ENCODE assay signal across 11 cellular contexts in genomic region chr1:174976436-174977107, GRCh38. TPM values are rescaled to one million over a fixed set of nuclear protein-coding genes. Genes with fewer than 3 reads are reported as not detected.
DNase-seq lines count a peak whose midpoint lies in the region; ATAC-seq and TF ChIP-seq lines count a peak whose summit lies in the region.
"Had no signal": no experiment of that assay in that cellular context is flagged by ENCODE, and none has a peak within 500 bp of the region (broad histone marks: within the 10 kb centered on the region; RNA-seq: fewer than 3 reads in every experiment).

No MANE protein-coding gene starts in this region.

- no peaks in the 10 kb centered on the region for H3K79me2 ChIP-seq in fibroblast of lung (ENCODE audit: control insufficient read depth, insufficient read depth, low read length)

- peak overlapping the region; percentile 73 for H3K27ac Mint-ChIP-seq in activated T-cell treated with anti-CD3 and anti-CD28 coated beads, Interleukin-2, amount 50 U/mL, for 24 hours
- no peak overlapping the region for H3K27ac Mint-ChIP-seq in activated T-helper 1 cell treated with anti-CD3 and anti-CD28 coated beads, Interleukin-12 subunit alpha, Interleukin-12 subunit beta, Interleukin-2, Interleukin-4 antibody, amounts not matched to agents 30 ng/mL and 10 ng/mL and 1 ng/mL, durations not matched to agents 14 hours and 24 hours and 36 hours

- H3K4me1 ChIP-seq in fibroblast of lung (ENCODE audit: control insufficient read depth, extremely low read depth, insufficient read depth, low read length) = no peaks in the 10 kb centered on the region

- no peak for DNase-seq in activated T-cell treated with anti-CD3 and anti-CD28 coated beads, Interleukin-2, amount 50 U/mL, for 24 hours
- DNase-seq in activated T-cell treated with anti-CD3 and anti-CD28 coated beads for 4 hours (no peak), fibroblast of lung (ENCODE audit: low read depth in 2 of 2) (peak; percentile 51 to 64), mesenteric fat pad (ENCODE audit: low spot score) (no peak)
- no peak for DNase-seq in activated T-helper 1 cell treated with anti-CD3 and anti-CD28 coated beads, Interleukin-12 subunit alpha, Interleukin-12 subunit beta, Interleukin-2, Interleukin-4 antibody, amounts not matched to agents 30 ng/mL and 10 ng/mL and 1 ng/mL, durations not matched to agents 14 hours and 24 hours and 36 hours (ENCODE audit: low spot score)
- DNase-seq: activated effector memory CD4-positive, alpha-beta T cell treated with Interleukin-2 at 50 U/mL for 16 hours; NCI-H2171 had no signal

- no peak overlapping the region for H3K9ac ChIP-seq in fibroblast of lung (ENCODE audit: insufficient read depth, low read length)

- no peaks in the 10 kb centered on the region for H4K20me1 ChIP-seq in fibroblast of lung (ENCODE audit: control insufficient read depth, extremely low read depth, insufficient read depth, low read length)

- H3K9me3 ChIP-seq in fibroblast of lung (ENCODE audit: control insufficient read depth, insufficient read depth, low read depth, low read length) = no peaks in the 10 kb centered on the region

- peaks cover 64% of the 10 kb centered on the region for H3K36me3 Mint-ChIP-seq in activated T-cell treated with anti-CD3 and anti-CD28 coated beads, Interleukin-2, amount 50 U/mL, for 24 hours (ENCODE audit: low read depth)
- H3K36me3 Mint-ChIP-seq in activated T-helper 1 cell treated with anti-CD3 and anti-CD28 coated beads, Interleukin-12 subunit alpha, Interleukin-12 subunit beta, Interleukin-2, Interleukin-4 antibody, amounts not matched to agents 30 ng/mL and 10 ng/mL and 1 ng/mL, durations not matched to agents 14 hours and 24 hours and 36 hours (ENCODE audit: low read depth) = peaks cover 55% of the 10 kb centered on the region

- H3K9me3 Mint-ChIP-seq in activated T-cell treated with anti-CD3 and anti-CD28 coated beads, Interleukin-2, amount 50 U/mL, for 24 hours = no peaks in the 10 kb centered on the region
- H3K9me3 Mint-ChIP-seq in activated T-helper 1 cell treated with anti-CD3 and anti-CD28 coated beads, Interleukin-12 subunit alpha, Interleukin-12 subunit beta, Interleukin-2, Interleukin-4 antibody, amounts not matched to agents 30 ng/mL and 10 ng/mL and 1 ng/mL, durations not matched to agents 14 hours and 24 hours and 36 hours = no peaks in the 10 kb centered on the region
- H3K9me3 Mint-ChIP-seq: T-helper 1 cell treated with Interleukin-12 subunit alpha and Interleukin-12 subunit beta and Interleukin-4 antibody, amounts not matched to agents 30 μg/mL and 1 μg/mL, for 36 hours had no signal

- H3K4me2 ChIP-seq in fibroblast of lung (ENCODE audit: extremely low read depth, insufficient read depth, low read length) = no peak overlapping the region

- TF ChIP-seq CTCF in fibroblast of lung (conservative IDR thresholded peaks at IDR 0.05 in 1 of 2, IDR thresholded peaks at IDR 0.05 in 1 of 2; ENCODE audit: low read depth in 1 of 2, low read length in 2 of 2) = no peak

- no peak overlapping the region for H3K27ac ChIP-seq in fibroblast of lung (ENCODE audit: insufficient read depth, low read length)
- peak overlapping the region in 13 of 21 experiments; percentile 6 to 72 (median 45) for H3K27ac ChIP-seq in skin epidermis

- ATAC-seq in SK-N-SH treated with all-trans-retinoic acid at 6 μM for 48 hours (peak; percentile 83), HG02885 (IDR thresholded peaks at IDR 0.05; ENCODE audit: poor library complexity, unreplicated experiment) (no peak)

- H3K4me3 Mint-ChIP-seq in activated T-cell treated with anti-CD3 and anti-CD28 coated beads, Interleukin-2, amount 50 U/mL, for 24 hours = no peak overlapping the region
- no peak overlapping the region for H3K4me3 Mint-ChIP-seq in activated T-helper 1 cell treated with anti-CD3 and anti-CD28 coated beads, Interleukin-12 subunit alpha, Interleukin-12 subunit beta, Interleukin-2, Interleukin-4 antibody, amounts not matched to agents 30 ng/mL and 10 ng/mL and 1 ng/mL, durations not matched to agents 14 hours and 24 hours and 36 hours
- H3K4me3 Mint-ChIP-seq: T-helper 1 cell treated with Interleukin-12 subunit alpha and Interleukin-12 subunit beta and Interleukin-4 antibody, amounts not matched to agents 30 μg/mL and 1 μg/mL, for 36 hours had no signal

- H3K4me3 ChIP-seq in fibroblast of lung (replicated peaks in 1 of 4; ENCODE audit: control extremely low read depth in 1 of 4, insufficient read depth in 1 of 4, low read depth in 3 of 4, low read length in 4 of 4) (no peak overlapping the region), skin epidermis (no peak overlapping the region)

- no peaks in the 10 kb centered on the region for H3K27me3 Mint-ChIP-seq in activated T-cell treated with anti-CD3 and anti-CD28 coated beads, Interleukin-2, amount 50 U/mL, for 24 hours
- no peaks in the 10 kb centered on the region for H3K27me3 Mint-ChIP-seq in activated T-helper 1 cell treated with anti-CD3 and anti-CD28 coated beads, Interleukin-12 subunit alpha, Interleukin-12 subunit beta, Interleukin-2, Interleukin-4 antibody, amounts not matched to agents 30 ng/mL and 10 ng/mL and 1 ng/mL, durations not matched to agents 14 hours and 24 hours and 36 hours (ENCODE audit: insufficient read depth)

- peaks cover 55% of the 10 kb centered on the region for H3K4me1 Mint-ChIP-seq in activated T-cell treated with anti-CD3 and anti-CD28 coated beads, Interleukin-2, amount 50 U/mL, for 24 hours (ENCODE audit: low read depth)
- H3K4me1 Mint-ChIP-seq in activated T-helper 1 cell treated with anti-CD3 and anti-CD28 coated beads, Interleukin-12 subunit alpha, Interleukin-12 subunit beta, Interleukin-2, Interleukin-4 antibody, amounts not matched to agents 30 ng/mL and 10 ng/mL and 1 ng/mL, durations not matched to agents 14 hours and 24 hours and 36 hours (ENCODE audit: low read depth) = peaks cover 51% of the 10 kb centered on the region

- H3K36me3 ChIP-seq in fibroblast of lung (ENCODE audit: control insufficient read depth, insufficient read depth, low read length) = no peaks in the 10 kb centered on the region

- no peak overlapping the region for H2AFZ ChIP-seq in fibroblast of lung (ENCODE audit: low read length)

- intact Hi-C loops in activated T-helper 1 cell treated with anti-CD3 and anti-CD28 coated beads, Interleukin-12 subunit alpha, Interleukin-12 subunit beta, Interleukin-2, Interleukin-4 antibody, amounts not matched to agents 30 ng/mL and 10 ng/mL and 1 ng/mL, durations not matched to agents 14 hours and 24 hours and 36 hours (cut with micrococcal nuclease) = loop anchor here (1.0 to 5.0 kb wide), 2 partner anchors 7 to 449 kb away; no protein-coding TSS in a partner anchor

- H3K27me3 ChIP-seq in fibroblast of lung (ENCODE audit: control insufficient read depth, insufficient read depth, low read length) = no peaks in the 10 kb centered on the region

TF ChIP-seq in SK-N-SH treated with all-trans-retinoic acid at 6 μM for 48 hours, 23 proteins besides CTCF, POLR2A, EP300 and RAD21:
- TF ChIP-seq ZC3H10 (CRISPR knock-in tag; IDR thresholded peaks at IDR 0.05) = 0 out of 2 replicates have a peak, but pooled peaks have one; percentile 13
- TF ChIP-seq ARNTL (CRISPR knock-in tag; IDR thresholded peaks at IDR 0.05; ENCODE audit: borderline replicate concordance, low read depth) = no peak

RNA-seq across cellular contexts. Expression of gene CACYBP, which starts 23.2 kb away (rescaled TPM):
- total RNA-seq in fibroblast of lung (238 and 543 TPM in 2 replicates), mesenteric fat pad (83.7 TPM)
- polyA plus RNA-seq in fibroblast of lung = 55.6 and 101 TPM in 2 replicates
- 66.7 and 117 TPM in 2 replicates for polyA plus RNA-seq in fibroblast of lung (2012)
- 0.24 and 0.26 TPM in 2 replicates for polyA minus RNA-seq in fibroblast of lung (ENCODE audit: low replicate concordance)
- 342 and 369 TPM in 2 replicates for total RNA-seq in activated T-helper 1 cell treated with anti-CD3 and anti-CD28 coated beads, Interleukin-12 subunit alpha, Interleukin-12 subunit beta, Interleukin-2, Interleukin-4 antibody, amounts not matched to agents 30 ng/mL and 10 ng/mL and 1 ng/mL, durations not matched to agents 14 hours and 24 hours and 36 hours

RNA-seq across cellular contexts. Expression of gene MRPS14, which starts 46.7 kb away (rescaled TPM):
- total RNA-seq in fibroblast of lung (31.3 and 39.5 TPM in 2 replicates), mesenteric fat pad (25.6 TPM)
- 31.6 and 31.8 TPM in 2 replicates for polyA plus RNA-seq in fibroblast of lung
- polyA plus RNA-seq in fibroblast of lung (2012) = 37.0 and 39.8 TPM in 2 replicates
- 1.1 and 10.1 TPM in 2 replicates for polyA minus RNA-seq in fibroblast of lung (ENCODE audit: low replicate concordance)
- total RNA-seq in activated T-helper 1 cell treated with anti-CD3 and anti-CD28 coated beads, Interleukin-12 subunit alpha, Interleukin-12 subunit beta, Interleukin-2, Interleukin-4 antibody, amounts not matched to agents 30 ng/mL and 10 ng/mL and 1 ng/mL, durations not matched to agents 14 hours and 24 hours and 36 hours = 29.2 and 29.9 TPM in 2 replicates

Comparison
In these comparisons a context has a peak if more than half of its experiments do, and no peak if none do; other contexts are left out.
1. DNase-seq: peak in fibroblast of lung (2 of 2); none in activated T-cell treated with anti-CD3 and anti-CD28 coated beads, Interleukin-2, amount 50 U/mL, for 24 hours (single experiment), activated T-cell treated with anti-CD3 and anti-CD28 coated beads for 4 hours (single experiment), activated T-helper 1 cell treated with anti-CD3 and anti-CD28 coated beads, Interleukin-12 subunit alpha, Interleukin-12 subunit beta, Interleukin-2, Interleukin-4 antibody, amounts not matched to agents 30 ng/mL and 10 ng/mL and 1 ng/mL, durations not matched to agents 14 hours and 24 hours and 36 hours (single experiment) and mesenteric fat pad (single experiment).